In the genomic region with DNA sequence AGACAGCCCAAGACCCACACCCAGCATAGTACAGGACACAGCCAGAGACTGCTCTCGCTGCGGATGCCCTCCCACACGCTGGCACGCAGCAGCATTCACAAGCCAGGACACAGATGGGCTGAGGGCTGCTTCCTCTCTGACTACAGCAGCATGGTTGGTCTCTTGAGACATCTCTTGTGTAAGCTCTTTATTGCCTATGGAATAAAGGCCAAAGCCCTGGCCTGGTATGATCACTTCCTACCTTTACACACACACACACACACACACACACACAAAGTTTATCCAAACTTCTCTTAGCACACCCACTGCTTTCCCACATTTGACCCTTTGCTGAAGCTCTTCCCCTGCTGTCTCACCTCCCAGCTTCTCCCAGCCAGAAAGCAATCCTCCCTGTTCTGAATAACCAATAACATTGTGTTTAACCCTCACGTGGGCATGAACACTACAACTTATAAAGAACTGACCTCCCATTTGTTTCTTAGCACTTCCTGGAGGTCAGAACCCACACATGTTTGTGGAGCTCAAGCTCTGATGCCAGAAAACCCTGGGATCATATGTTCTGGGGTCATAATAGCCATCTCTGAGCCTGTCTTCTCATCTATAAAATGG, we compare ENCODE assay signal across 8 cellular contexts. TPM values are rescaled to one million over a fixed set of nuclear protein-coding genes. Genes with fewer than 3 reads are reported as not detected.
DNase-seq lines count a peak whose midpoint lies in the region; ATAC-seq and TF ChIP-seq lines count a peak whose summit lies in the region.

No MANE protein-coding gene starts in this region.

- no peak for TF ChIP-seq CTCF in lung (IDR thresholded peaks at IDR 0.05; ENCODE audit: control extremely low read depth, extremely low read depth)
- TF ChIP-seq CTCF in thoracic aorta (IDR thresholded peaks at IDR 0.05) = no peak

- H3K27me3 ChIP-seq in lung (ENCODE audit: control insufficient read depth, insufficient read depth) = no peaks in the 10 kb centered on the region
- H3K27me3 ChIP-seq in thoracic aorta (replicated peaks; ENCODE audit: insufficient read depth) = no peaks in the 10 kb centered on the region

- no peaks in the 10 kb centered on the region for H3K36me3 ChIP-seq in lung (ENCODE audit: control insufficient read depth in 2 of 2, insufficient read depth in 2 of 2, low read length in 2 of 2)
- H3K36me3 ChIP-seq in thoracic aorta = no peaks in the 10 kb centered on the region

- H3K4me1 ChIP-seq in lung (ENCODE audit: control insufficient read depth in 2 of 2, insufficient read depth in 2 of 2, low read length in 2 of 2) (peaks cover 4 to 17% of the 10 kb centered on the region in 2 donors), thoracic aorta (ENCODE audit: control insufficient read depth in 1 of 2, low read depth in 2 of 2) (peaks cover 26 to 49% of the 10 kb centered on the region in 2 donors)

- DNase-seq in activated T-cell treated with anti-CD3 and anti-CD28 coated beads for 48 hours (ENCODE audit: low read depth) = peak; percentile 8
- no peak for DNase-seq in activated T-cell treated with anti-CD3 and anti-CD28 coated beads, Interleukin-2, amount 50 U/mL, for 1 hour
- DNase-seq in NOMO-1 (lab: John Stamatoyannopoulos, UW; ENCODE audit: unreplicated experiment in 2 of 2) = peak; percentile 80 to 92
- peak in 19 of 61 donors; percentile 1 to 28 (median 9) for DNase-seq in caudate nucleus (lab: John Stamatoyannopoulos, UW)
- DNase-seq in lung (ENCODE audit: low spot score) = peak; percentile 49
- peak; percentile 23 for DNase-seq in thoracic aorta (ENCODE audit: low spot score)
- DNase-seq in glomerular visceral epithelial cell (ENCODE audit: extremely low spot score) = no peak

- H3K27ac ChIP-seq in caudate nucleus (ENCODE audit: low read depth, low read length) (peak overlapping the region; percentile 2), lung (ENCODE audit: low read depth in 1 of 2, low read length in 1 of 2) (peak overlapping the region; percentile 11 to 76), thoracic aorta (peak overlapping the region; percentile 82 to 83)

- WGBS in lung, 2 donors = 7 to 25% methylated on average over 5 of the region's 5 CpGs

- ATAC-seq in lung (ENCODE audit: insufficient read depth, low FRiP score) (peak; percentile 7), thoracic aorta (ENCODE audit: insufficient number of reproducible peaks, low FRiP score, low read depth) (no peak), GM18867 (IDR thresholded peaks at IDR 0.05; ENCODE audit: unreplicated experiment) (no peak)

- H3K4me3 ChIP-seq in lung = no peak overlapping the region
- peak overlapping the region; percentile 97 for H3K4me3 ChIP-seq in thoracic aorta

- H3K9me3 ChIP-seq in lung (ENCODE audit: control insufficient read depth in 2 of 2, insufficient read depth in 1 of 2, low read length in 1 of 2) (no peaks in the 10 kb centered on the region), thoracic aorta (no peaks in the 10 kb centered on the region)

RNA-seq across cellular contexts. Expression of gene LUZP1, which starts 1.2 kb away (rescaled TPM):
- total RNA-seq in lung = 10 to 100 TPM; 26.3 to 27.5 TPM
- polyA plus RNA-seq in lung = 1 to 10 TPM; 4.0 to 9.1 TPM
- 10 to 100 TPM; 17.9 to 38.4 TPM for total RNA-seq in thoracic aorta

RNA-seq across cellular contexts. Expression of gene HTR1D, which starts 47.5 kb away (rescaled TPM):
- total RNA-seq in lung = under 1 TPM in 1 of 2 donors, not detected in 1; 0.18 TPM
- polyA plus RNA-seq in lung = under 1 TPM; 0.25 to 0.30 TPM
- total RNA-seq in thoracic aorta = not detected

Comparison
In these comparisons a context has a peak if more than half of its experiments do, and no peak if none do; other contexts are left out.
1. DNase-seq: peak in activated T-cell treated with anti-CD3 and anti-CD28 coated beads for 48 hours (single experiment), NOMO-1 (2 of 2), lung (single experiment) and thoracic aorta (single experiment); none in activated T-cell treated with anti-CD3 and anti-CD28 coated beads, Interleukin-2, amount 50 U/mL, for 1 hour (single experiment) and glomerular visceral epithelial cell (single experiment).
2. H3K27ac ChIP-seq: peak in every context shown above with its lines; median percentile 82 in thoracic aorta; 44 in lung; 2 in caudate nucleus.